Comparison of ENCODE assay signal across 10 cellular contexts in genomic region chr4:16224264-16224663, GRCh38. TPM values are rescaled to one million over a fixed set of nuclear protein-coding genes. Genes with fewer than 3 reads are reported as not detected.
DNase-seq lines count a peak whose midpoint lies in the region; ATAC-seq, FAIRE-seq and TF ChIP-seq lines count a peak whose summit lies in the region.
"Had no signal": no experiment of that assay in that cellular context is flagged by ENCODE, and none has a peak within 500 bp of the region (broad histone marks: within the 10 kb centered on the region; RNA-seq: fewer than 3 reads in every experiment).

No MANE protein-coding gene starts in this region.

- H3K36me3 Mint-ChIP-seq in HFFc6 (ENCODE audit: low read depth) (no peaks in the 10 kb centered on the region), T-helper 17 cell (ENCODE audit: low read depth) (no peaks in the 10 kb centered on the region)

- H3K4me3 ChIP-seq in fibroblast of lung (replicated peaks in 1 of 4; ENCODE audit: control extremely low read depth in 1 of 4, insufficient read depth in 1 of 4, low read depth in 3 of 4, low read length in 4 of 4) (peak overlapping the region in 2 of 4 experiments; percentile 92 to 94), psoas muscle (peak overlapping the region; percentile 86)

- ATAC-seq in T-helper 17 cell = no peak
- ATAC-seq in psoas muscle = no peak
- no peak for ATAC-seq in GM19395 (IDR thresholded peaks at IDR 0.05; ENCODE audit: unreplicated experiment)

- H3K79me2 ChIP-seq in fibroblast of lung (ENCODE audit: control insufficient read depth, insufficient read depth, low read length) = peaks cover 29% of the 10 kb centered on the region

- H3K27ac ChIP-seq in fibroblast of lung (ENCODE audit: insufficient read depth, low read length) (no peak overlapping the region), psoas muscle (peak overlapping the region; percentile 98)

- H3K4me1 Mint-ChIP-seq in HFFc6 (ENCODE audit: low read depth) (peaks cover 35% of the 10 kb centered on the region), T-helper 17 cell (peaks cover 36% of the 10 kb centered on the region)

- WGBS in psoas muscle, 3 donors = 44 to 64% (median 48%) methylated on average over 3 of the region's 3 CpGs

- intact Hi-C loops in psoas muscle (cut with DNase I) = loop anchor here (10.0 kb wide), 1 partner anchor 419 kb away; no protein-coding TSS in a partner anchor

- no peaks in the 10 kb centered on the region for H3K9me3 ChIP-seq in T-helper 17 cell (ENCODE audit: control insufficient read depth, low read length, poor library complexity, severe bottlenecking)
- H3K9me3 ChIP-seq in fibroblast of lung (ENCODE audit: control insufficient read depth, insufficient read depth, low read depth, low read length) = no peaks in the 10 kb centered on the region
- H3K9me3 ChIP-seq in psoas muscle = no peaks in the 10 kb centered on the region

- H3K27me3 ChIP-seq in fibroblast of lung (ENCODE audit: control insufficient read depth, insufficient read depth, low read length) (no peaks in the 10 kb centered on the region), psoas muscle (ENCODE audit: insufficient read depth in 3 of 3, low read length in 2 of 3) (no peaks in the 10 kb centered on the region)

- FAIRE-seq in HTR-8/SVneo (lab: Jason Lieb, UNC) = no peak

- no peaks in the 10 kb centered on the region for H3K36me3 ChIP-seq in fibroblast of lung (ENCODE audit: control insufficient read depth, insufficient read depth, low read length)
- H3K36me3 ChIP-seq in psoas muscle (ENCODE audit: insufficient read depth in 1 of 2, low read depth in 1 of 2) = peaks cover 0 to 4% of the 10 kb centered on the region in 2 donors

- in situ Hi-C loops in G401 (cut with HindIII; ENCODE audit: low sequenced_read_pairs) = no loop called here

- H3K9ac ChIP-seq in fibroblast of lung (ENCODE audit: insufficient read depth, low read length) = no peak overlapping the region

- H4K20me1 ChIP-seq in fibroblast of lung (ENCODE audit: control insufficient read depth, extremely low read depth, insufficient read depth, low read length) = no peaks in the 10 kb centered on the region

- no peak for TF ChIP-seq CTCF in HFFc6 (IDR thresholded peaks at IDR 0.05)
- no peak for TF ChIP-seq CTCF in fibroblast of lung (conservative IDR thresholded peaks at IDR 0.05 in 1 of 2, IDR thresholded peaks at IDR 0.05 in 1 of 2; ENCODE audit: low read depth in 1 of 2, low read length in 2 of 2)
- TF ChIP-seq CTCF in psoas muscle (IDR thresholded peaks at IDR 0.05) = no peak

- no peaks in the 10 kb centered on the region for H3K9me3 Mint-ChIP-seq in HFFc6

- H3K4me1 ChIP-seq in fibroblast of lung (ENCODE audit: control insufficient read depth, extremely low read depth, insufficient read depth, low read length) (peaks cover 4% of the 10 kb centered on the region), psoas muscle (peaks cover 59% of the 10 kb centered on the region)

- H3K4me2 ChIP-seq in fibroblast of lung (ENCODE audit: extremely low read depth, insufficient read depth, low read length) = peak overlapping the region; percentile 52

- peaks cover 1% of the 10 kb centered on the region; the same call in 1 of the 2 replicates for H3K27me3 Mint-ChIP-seq in HFFc6 (ENCODE audit: insufficient read depth)
- H3K27me3 Mint-ChIP-seq in T-helper 17 cell = no peaks in the 10 kb centered on the region

- H3K27ac Mint-ChIP-seq in HFFc6 (no peak overlapping the region), T-helper 17 cell (peak overlapping the region; percentile 81)

- H3K4me3 Mint-ChIP-seq in HFFc6 (peak overlapping the region; percentile 19; the same call in 1 of the 2 replicates), T-helper 17 cell (peak overlapping the region; percentile 85)

- no peak for DNase-seq in HFFc6
- no peak for DNase-seq in T-helper 17 cell
- DNase-seq in fibroblast of lung (ENCODE audit: low read depth in 2 of 2) = no peak
- DNase-seq in psoas muscle = no peak
- DNase-seq in G401 (ENCODE audit: low spot score) = no peak
- DNase-seq in NCI-H2029 (lab: John Stamatoyannopoulos, UW) = no peak
- no peak for DNase-seq in HTR-8/SVneo (ENCODE audit: insufficient read length, low spot score)
- DNase-seq: activated CD4-positive, CD25-positive, alpha-beta regulatory T cell treated with anti-CD3 and anti-CD28 coated beads, Interleukin-2, amount 50 U/mL, for 72 hours; foreskin fibroblast had no signal

- H2AFZ ChIP-seq in fibroblast of lung (ENCODE audit: low read length) = no peak overlapping the region

RNA-seq across cellular contexts. Expression of gene TAPT1, which starts 2.0 kb away (rescaled TPM):
- 10 to 100 TPM; 11.8 to 17.9 (median 15.3) TPM for total RNA-seq in HFFc6 (2021; fragmentation: NEBNext Ultra II Directional; extraction: Animal tissue kit (Norgen Biotek cat#: 25700))
- 10 to 100 TPM; 71.3 to 83.6 TPM for total RNA-seq in T-helper 17 cell
- total RNA-seq in fibroblast of lung = 15.9 and 20.6 TPM in 2 replicates
- 9.9 and 18.7 TPM in 2 replicates for polyA plus RNA-seq in fibroblast of lung
- polyA plus RNA-seq in fibroblast of lung (2012) = 6.2 and 9.2 TPM in 2 replicates
- 4.8 and 6.8 TPM in 2 replicates for polyA minus RNA-seq in fibroblast of lung (ENCODE audit: low replicate concordance)
- total RNA-seq in psoas muscle = 10 to 100 TPM; 43.6 to 70.5 (median 53.2) TPM
- 100 to 1,000 TPM in 1 of 3 donors, 10 to 100 TPM in 2; 14.2 to 101 (median 27.4) TPM for polyA plus RNA-seq in psoas muscle
- 8.4 and 9.1 TPM in 2 replicates for total RNA-seq in G401 (2014; rRNA removed; shearing (Covaris generic))
